Comparison of ENCODE assay signal across 33 cellular contexts in genomic region chr11:13759050-13759449, GRCh38.
"Had no signal": no experiment of that assay in that cellular context is flagged by ENCODE, and none has a peak within 500 bp of the region (broad histone marks: within the 10 kb centered on the region; RNA-seq: fewer than 3 reads in every experiment).

No MANE protein-coding gene starts in this region.

- H3K4me1 Mint-ChIP-seq: activated CD4-positive, alpha-beta T cell treated with anti-CD3 and anti-CD28 coated beads for 36 hours; activated CD4-positive, alpha-beta T cell treated with anti-CD3 and anti-CD28 coated beads, Interleukin-2, amount 10 ng/mL, durations not matched to agents 24 days and 14 days; activated CD8-positive, alpha-beta memory T cell treated with anti-CD3 and anti-CD28 coated beads, Interleukin-2, amount 10 ng/mL, durations not matched to agents 7 days and 5 days; activated naive CD4-positive, alpha-beta T cell treated with anti-CD3 and anti-CD28 coated beads, Interleukin-2, amount 50 U/mL, for 24 hours; activated naive CD8-positive, alpha-beta T cell treated with anti-CD3 and anti-CD28 coated beads for 36 hours; activated naive CD8-positive, alpha-beta T cell treated with anti-CD3 and anti-CD28 coated beads, Interleukin-2, amount 50 U/mL, for 24 hours had no signal

- H3K4me3 ChIP-seq: adrenal gland, body of pancreas, esophagus squamous epithelium, gastrocnemius medialis, heart right ventricle had no signal

- DNase-seq: activated CD4-positive, alpha-beta memory T cell treated with anti-CD3 and anti-CD28 coated beads for 36 hours; activated CD4-positive, alpha-beta T cell treated with anti-CD3 and anti-CD28 coated beads for 36 hours; activated CD4-positive, alpha-beta T cell treated with anti-CD3 and anti-CD28 coated beads, Interleukin-2, amount 10 ng/mL, durations not matched to agents 24 days and 14 days; activated CD4-positive, CD25-positive, alpha-beta regulatory T cell; activated CD4-positive, CD25-positive, alpha-beta regulatory T cell treated with anti-CD3 and anti-CD28 coated beads, Interleukin-2, amount 50 U/mL, for 72 hours; activated CD8-positive, alpha-beta memory T cell treated with anti-CD3 and anti-CD28 coated beads, Interleukin-2, amount 10 ng/mL, durations not matched to agents 7 days and 5 days; activated CD8-positive, alpha-beta memory T cell treated with anti-CD3 and anti-CD28 coated beads, Interleukin-2, amount 50 U/mL, for 4 hours; activated CD8-positive, alpha-beta T cell treated with anti-CD3 and anti-CD28 coated beads, Interleukin-2, amount 10 ng/mL, durations not matched to agents 7 days and 5 days; activated effector memory CD4-positive, alpha-beta T cell treated with anti-CD3 and anti-CD28 coated beads, Interleukin-2, amount 50 U/mL, for 16 hours; activated naive CD4-positive, alpha-beta T cell treated with anti-CD3 and anti-CD28 coated beads for 36 hours; activated naive CD8-positive, alpha-beta T cell treated with anti-CD3 and anti-CD28 coated beads for 36 hours; activated naive CD8-positive, alpha-beta T cell treated with anti-CD3 and anti-CD28 coated beads, Interleukin-2, amount 50 U/mL, for 24 hours; activated T-cell treated with anti-CD3 and anti-CD28 coated beads, Interleukin-2, amount 50 U/mL, for 1 hour; activated T-cell treated with anti-CD3 and anti-CD28 coated beads, Interleukin-2, amount 50 U/mL, for 48 hours; adrenal gland; amygdala; aorta; body of pancreas; caudate nucleus; cortex of kidney; effector CD8-positive, alpha-beta T cell; esophagus squamous epithelium; gastrocnemius medialis; heart right ventricle; T-helper 1 cell; T-helper 17 cell; T1000; WERI-Rb-1 had no signal

- H3K4me1 ChIP-seq: adrenal gland, body of pancreas, esophagus squamous epithelium, gastrocnemius medialis, heart right ventricle had no signal

- H3K36me3 Mint-ChIP-seq: activated CD4-positive, alpha-beta memory T cell treated with anti-CD3 and anti-CD28 coated beads for 36 hours; activated CD8-positive, alpha-beta memory T cell treated with anti-CD3 and anti-CD28 coated beads, Interleukin-2, amount 10 ng/mL, durations not matched to agents 7 days and 5 days; activated naive CD4-positive, alpha-beta T cell treated with anti-CD3 and anti-CD28 coated beads, Interleukin-2, amount 50 U/mL, for 24 hours; activated naive CD8-positive, alpha-beta T cell treated with anti-CD3 and anti-CD28 coated beads for 36 hours had no signal

- H3K27me3 Mint-ChIP-seq: activated CD4-positive, alpha-beta memory T cell treated with anti-CD3 and anti-CD28 coated beads for 36 hours; activated CD4-positive, alpha-beta T cell treated with anti-CD3 and anti-CD28 coated beads for 36 hours; activated naive CD4-positive, alpha-beta T cell treated with anti-CD3 and anti-CD28 coated beads, Interleukin-2, amount 50 U/mL, for 24 hours; activated naive CD8-positive, alpha-beta T cell treated with anti-CD3 and anti-CD28 coated beads for 36 hours; activated naive CD8-positive, alpha-beta T cell treated with anti-CD3 and anti-CD28 coated beads, Interleukin-2, amount 50 U/mL, for 24 hours had no signal

- H3K9me3 Mint-ChIP-seq: activated CD4-positive, alpha-beta memory T cell treated with anti-CD3 and anti-CD28 coated beads for 36 hours; activated CD4-positive, alpha-beta T cell treated with anti-CD3 and anti-CD28 coated beads, Interleukin-2, amount 10 ng/mL, durations not matched to agents 24 days and 14 days; activated naive CD4-positive, alpha-beta T cell treated with anti-CD3 and anti-CD28 coated beads for 36 hours; activated naive CD4-positive, alpha-beta T cell treated with anti-CD3 and anti-CD28 coated beads, Interleukin-2, amount 50 U/mL, for 24 hours; activated naive CD8-positive, alpha-beta T cell treated with anti-CD3 and anti-CD28 coated beads for 36 hours; activated naive CD8-positive, alpha-beta T cell treated with anti-CD3 and anti-CD28 coated beads, Interleukin-2, amount 50 U/mL, for 24 hours; activated T-helper 1 cell treated with anti-CD3 and anti-CD28 coated beads, Interleukin-12 subunit alpha, Interleukin-12 subunit beta, Interleukin-2, Interleukin-4 antibody, amounts not matched to agents 30 ng/mL and 10 ng/mL and 1 ng/mL, durations not matched to agents 14 hours and 24 hours and 36 hours; activated T-helper 2 cell treated with anti-CD3 and anti-CD28 coated beads, Interferon-gamma antibody, Interleukin-2, Interleukin-4, amounts not matched to agents 10 μg/mL and 5 μg/mL and 100 μg/mL, durations not matched to agents 14 hours and 24 hours and 36 hours; T-helper 2 cell treated with Interferon-gamma antibody and Interleukin-4, amounts not matched to agents 5 μg/mL and 100 μg/mL, for 36 hours had no signal

- H3K27me3 ChIP-seq: adrenal gland, body of pancreas, esophagus squamous epithelium, gastrocnemius medialis, heart right ventricle had no signal

- H3K27ac Mint-ChIP-seq: activated CD4-positive, alpha-beta memory T cell treated with anti-CD3 and anti-CD28 coated beads for 36 hours; activated CD4-positive, alpha-beta T cell treated with anti-CD3 and anti-CD28 coated beads for 36 hours; activated CD4-positive, alpha-beta T cell treated with anti-CD3 and anti-CD28 coated beads, Interleukin-2, amount 10 ng/mL, durations not matched to agents 24 days and 14 days; activated CD8-positive, alpha-beta memory T cell treated with anti-CD3 and anti-CD28 coated beads, Interleukin-2, amount 10 ng/mL, durations not matched to agents 7 days and 5 days; activated CD8-positive, alpha-beta T cell treated with anti-CD3 and anti-CD28 coated beads, Interleukin-2, amount 10 ng/mL, durations not matched to agents 7 days and 5 days; activated naive CD4-positive, alpha-beta T cell treated with anti-CD3 and anti-CD28 coated beads for 36 hours; activated naive CD4-positive, alpha-beta T cell treated with anti-CD3 and anti-CD28 coated beads, Interleukin-2, amount 50 U/mL, for 24 hours; activated naive CD8-positive, alpha-beta T cell treated with anti-CD3 and anti-CD28 coated beads for 36 hours; activated naive CD8-positive, alpha-beta T cell treated with anti-CD3 and anti-CD28 coated beads, Interleukin-2, amount 50 U/mL, for 24 hours; activated T-helper 1 cell treated with anti-CD3 and anti-CD28 coated beads, Interleukin-12 subunit alpha, Interleukin-12 subunit beta, Interleukin-2, Interleukin-4 antibody, amounts not matched to agents 30 ng/mL and 10 ng/mL and 1 ng/mL, durations not matched to agents 14 hours and 24 hours and 36 hours; activated T-helper 2 cell treated with anti-CD3 and anti-CD28 coated beads, Interferon-gamma antibody, Interleukin-2, Interleukin-4, amounts not matched to agents 10 μg/mL and 5 μg/mL and 100 μg/mL, durations not matched to agents 14 hours and 24 hours and 36 hours; T-helper 17 cell; T-helper 2 cell treated with Interferon-gamma antibody and Interleukin-4, amounts not matched to agents 5 μg/mL and 100 μg/mL, for 36 hours had no signal

- H3K4me3 Mint-ChIP-seq: activated CD4-positive, alpha-beta memory T cell treated with anti-CD3 and anti-CD28 coated beads for 36 hours; activated CD4-positive, alpha-beta T cell treated with anti-CD3 and anti-CD28 coated beads for 36 hours; activated CD4-positive, alpha-beta T cell treated with anti-CD3 and anti-CD28 coated beads, Interleukin-2, amount 10 ng/mL, durations not matched to agents 24 days and 14 days; activated CD8-positive, alpha-beta memory T cell treated with anti-CD3 and anti-CD28 coated beads, Interleukin-2, amount 10 ng/mL, durations not matched to agents 7 days and 5 days; activated CD8-positive, alpha-beta T cell treated with anti-CD3 and anti-CD28 coated beads, Interleukin-2, amount 10 ng/mL, durations not matched to agents 7 days and 5 days; activated naive CD4-positive, alpha-beta T cell treated with anti-CD3 and anti-CD28 coated beads for 36 hours; activated naive CD4-positive, alpha-beta T cell treated with anti-CD3 and anti-CD28 coated beads, Interleukin-2, amount 50 U/mL, for 24 hours; activated naive CD8-positive, alpha-beta T cell treated with anti-CD3 and anti-CD28 coated beads for 36 hours; activated naive CD8-positive, alpha-beta T cell treated with anti-CD3 and anti-CD28 coated beads, Interleukin-2, amount 50 U/mL, for 24 hours; activated T-helper 1 cell treated with anti-CD3 and anti-CD28 coated beads, Interleukin-12 subunit alpha, Interleukin-12 subunit beta, Interleukin-2, Interleukin-4 antibody, amounts not matched to agents 30 ng/mL and 10 ng/mL and 1 ng/mL, durations not matched to agents 14 hours and 24 hours and 36 hours; T-helper 17 cell; T-helper 2 cell treated with Interferon-gamma antibody and Interleukin-4, amounts not matched to agents 5 μg/mL and 100 μg/mL, for 36 hours had no signal

- ATAC-seq: activated CD4-positive, alpha-beta T cell treated with anti-CD3 and anti-CD28 coated beads for 36 hours; activated CD8-positive, alpha-beta memory T cell treated with anti-CD3 and anti-CD28 coated beads, Interleukin-2, amount 10 ng/mL, durations not matched to agents 7 days and 5 days; activated CD8-positive, alpha-beta T cell treated with anti-CD3 and anti-CD28 coated beads, Interleukin-2, amount 10 ng/mL, durations not matched to agents 7 days and 5 days; activated naive CD8-positive, alpha-beta T cell treated with anti-CD3 and anti-CD28 coated beads, Interleukin-2, amount 50 U/mL, for 24 hours; body of pancreas; gastrocnemius medialis; heart right ventricle; T-helper 17 cell had no signal

- H3K9me3 ChIP-seq: adrenal gland, body of pancreas, esophagus squamous epithelium, gastrocnemius medialis, heart right ventricle had no signal

- H3K27ac ChIP-seq: adrenal gland, body of pancreas, epithelial cell of prostate, esophagus squamous epithelium, gastrocnemius medialis, heart right ventricle, WERI-Rb-1 had no signal

- H3K36me3 ChIP-seq: adrenal gland, esophagus squamous epithelium, gastrocnemius medialis, heart right ventricle, WERI-Rb-1 had no signal
